8 cellular contexts compared by ENCODE assay signal in genomic region chr5:87413116-87413645, GRCh38. TPM values are rescaled to one million over a fixed set of nuclear protein-coding genes. Genes with fewer than 3 reads are reported as not detected.
A peak's percentile ranks its signal among the peaks of the same experiment; 100 is the strongest.
DNase-seq lines count a peak whose midpoint lies in the region; ATAC-seq, FAIRE-seq and TF ChIP-seq lines count a peak whose summit lies in the region.

No MANE protein-coding gene starts in this region.

- 38% methylated on average over 7 of the region's 7 CpGs for WGBS in thymus

- intact Hi-C loops in A673 (cut with micrococcal nuclease; ENCODE audit: unreplicated experiment) = no loop called here
- intact Hi-C loops in activated CD8-positive, alpha-beta T cell treated with anti-CD3 and anti-CD28 coated beads for 36 hours (cut with micrococcal nuclease) = loop anchor here (5.0 kb wide), 1 partner anchor 146 kb away; the partner anchor contains the start of gene RASA1

- H3K36me3 ChIP-seq in A673 (ENCODE audit: insufficient read depth, low read length, poor library complexity, severe bottlenecking) (peaks cover 25% of the 10 kb centered on the region), thymus (ENCODE audit: control insufficient read depth, insufficient read depth) (no peaks in the 10 kb centered on the region)

- peak overlapping the region; percentile 93 for H3K4me3 Mint-ChIP-seq in activated CD8-positive, alpha-beta T cell treated with anti-CD3 and anti-CD28 coated beads for 36 hours
- H3K4me3 Mint-ChIP-seq in immature natural killer cell = peak overlapping the region; percentile 93 to 100 (median 97)

- peak; percentile 17 for ATAC-seq in GM18868 (IDR thresholded peaks at IDR 0.05; ENCODE audit: unreplicated experiment)
- ATAC-seq in HG03108 (IDR thresholded peaks at IDR 0.05; ENCODE audit: unreplicated experiment) = peak; percentile 5
- ATAC-seq in activated CD8-positive, alpha-beta T cell treated with anti-CD3 and anti-CD28 coated beads for 36 hours = no peak

- no peaks in the 10 kb centered on the region for H3K9me3 Mint-ChIP-seq in activated CD8-positive, alpha-beta T cell treated with anti-CD3 and anti-CD28 coated beads for 36 hours
- H3K9me3 Mint-ChIP-seq in immature natural killer cell = no peaks in the 10 kb centered on the region

- H3K36me3 Mint-ChIP-seq in activated CD8-positive, alpha-beta T cell treated with anti-CD3 and anti-CD28 coated beads for 36 hours (ENCODE audit: low read depth) = peaks cover 29% of the 10 kb centered on the region
- peaks cover 6 to 16% (median 12%) of the 10 kb centered on the region in 3 donors for H3K36me3 Mint-ChIP-seq in immature natural killer cell

- TSS peak; percentile 84 for BruUV-seq in A673 (replicated peaks; lab: Mats Ljungman, UMichigan)

- no peaks in the 10 kb centered on the region for H3K27me3 ChIP-seq in A673 (replicated peaks; ENCODE audit: insufficient read depth, low read depth, low read length, poor library complexity)
- H3K27me3 ChIP-seq in thymus (ENCODE audit: control insufficient read depth, insufficient read depth) = no peaks in the 10 kb centered on the region

- POLR2A ChIA-PET in A673 (lab: Charles Lee; ENCODE audit: low non-redundant PET) = no interaction called here
- POLR2A ChIA-PET in activated CD8-positive, alpha-beta T cell treated with anti-CD3 and anti-CD28 coated beads for 36 hours (lab: Charles Lee) = interaction anchor here (0.8 to 1.5 kb wide), 3 partner anchors 13 to 31 kb away, joined by 3 to 5 read pairs (median 4); no protein-coding TSS in a partner anchor

- H3K27me3 Mint-ChIP-seq in activated CD8-positive, alpha-beta T cell treated with anti-CD3 and anti-CD28 coated beads for 36 hours = no peaks in the 10 kb centered on the region
- peaks cover 8 to 27% (median 19%) of the 10 kb centered on the region in 3 donors for H3K27me3 Mint-ChIP-seq in immature natural killer cell (ENCODE audit: low read depth in 3 of 3)

- H3K4me3 ChIP-seq in A673 (ENCODE audit: low read depth, low read length, poor library complexity, severe bottlenecking) (peak overlapping the region; percentile 66), thymus (ENCODE audit: low read length) (peak overlapping the region; percentile 82)

- no peak for FAIRE-seq in GM12892 (lab: Jason Lieb, UNC)

- H3K27ac Mint-ChIP-seq in activated CD8-positive, alpha-beta T cell treated with anti-CD3 and anti-CD28 coated beads for 36 hours = peak overlapping the region; percentile 94
- H3K27ac Mint-ChIP-seq in immature natural killer cell = peak overlapping the region; percentile 96 to 100 (median 98)

- peaks cover 31% of the 10 kb centered on the region for H3K4me1 Mint-ChIP-seq in activated CD8-positive, alpha-beta T cell treated with anti-CD3 and anti-CD28 coated beads for 36 hours (ENCODE audit: low read depth)
- H3K4me1 Mint-ChIP-seq in immature natural killer cell = peaks cover 43 to 52% of the 10 kb centered on the region in 2 donors

- no peak for TF ChIP-seq CTCF in A673 (conservative IDR thresholded peaks at IDR 0.05; ENCODE audit: low read depth, low read length)
- no peak for TF ChIP-seq CTCF in activated CD8-positive, alpha-beta T cell treated with anti-CD3 and anti-CD28 coated beads for 36 hours (IDR thresholded peaks at IDR 0.05)

- no peak for TF ChIP-seq POLR2A in GM12892 (IDR thresholded peaks at IDR 0.05; ENCODE audit: low read depth, low read length)

- H3K4me1 ChIP-seq in A673 (ENCODE audit: insufficient read depth, low read length, poor library complexity, severe bottlenecking) = peaks cover 11% of the 10 kb centered on the region
- no peaks in the 10 kb centered on the region for H3K4me1 ChIP-seq in thymus (ENCODE audit: control insufficient read depth, insufficient read depth, low read length)

- H3K9me3 ChIP-seq in A673 (ENCODE audit: low read depth, low read length, poor library complexity, severe bottlenecking) (no peaks in the 10 kb centered on the region), thymus (ENCODE audit: control insufficient read depth) (no peaks in the 10 kb centered on the region)

- H3K27ac ChIP-seq in A673 (ENCODE audit: low read depth, low read length, poor library complexity, severe bottlenecking) (peak overlapping the region; percentile 21), thymus (ENCODE audit: low read depth) (peak overlapping the region; percentile 54)

- DNase-seq in A673 (ENCODE audit: low spot score) = no peak
- no peak for DNase-seq in activated CD8-positive, alpha-beta T cell treated with anti-CD3 and anti-CD28 coated beads for 36 hours
- no peak for DNase-seq in immature natural killer cell
- DNase-seq in GM12892 (ENCODE audit: insufficient read length) = no peak
- no peak for DNase-seq in SW480 (ENCODE audit: low spot score)

- CTCF ChIA-PET in A673 (lab: Charles Lee) = no interaction called here
- CTCF ChIA-PET in activated CD8-positive, alpha-beta T cell treated with anti-CD3 and anti-CD28 coated beads for 36 hours (lab: Charles Lee) = interaction anchor here (2.9 kb wide), 1 partner anchor 14 kb away, joined by 16 read pairs; no protein-coding TSS in a partner anchor

RNA-seq across cellular contexts. Expression of gene CCNH, which starts 0.5 kb away (rescaled TPM):
- 54.9 and 64.3 TPM in 2 replicates for total RNA-seq in A673 (2021)
- 10 to 100 TPM; 68.7 to 76.1 TPM for total RNA-seq in activated CD8-positive, alpha-beta T cell treated with anti-CD3 and anti-CD28 coated beads for 36 hours
- 10 to 100 TPM; 64.0 to 85.7 (median 68.2) TPM for polyA plus RNA-seq in immature natural killer cell
- 71.3 TPM for polyA plus RNA-seq in thymus
- 53.0 TPM for polyA plus RNA-seq in GM12892 (2012; ENCODE audit: missing spikeins)
